In the genomic region with DNA sequence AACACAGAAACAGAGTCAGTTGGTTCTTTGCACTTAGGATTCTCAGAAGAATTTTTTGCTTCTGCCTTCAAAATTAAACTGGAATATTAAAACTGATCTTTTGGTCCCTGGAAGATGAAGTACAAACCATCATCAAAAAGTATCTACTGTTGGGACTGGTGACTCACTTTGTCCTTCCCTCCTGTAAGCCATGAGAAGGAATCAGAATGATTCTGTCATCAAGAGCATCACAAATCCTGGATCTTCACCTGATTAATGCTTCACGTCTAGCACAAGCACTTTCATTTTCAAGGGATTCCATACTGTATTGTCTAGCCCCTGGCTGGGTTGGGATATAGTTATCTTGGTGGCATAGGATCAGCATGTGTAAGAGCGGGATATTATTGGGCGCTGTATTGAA, we compare ENCODE assay signal across 1 cellular context.
TF ChIP-seq lines count a peak whose summit lies in the region.

No MANE protein-coding gene starts in this region.

TF ChIP-seq in GM23338, 12 proteins besides CTCF, POLR2A, EP300 and RAD21:
- TF ChIP-seq JUNB (IDR thresholded peaks at IDR 0.05; ENCODE audit: unreplicated experiment), result no peak
- TF ChIP-seq, protein P1, sequence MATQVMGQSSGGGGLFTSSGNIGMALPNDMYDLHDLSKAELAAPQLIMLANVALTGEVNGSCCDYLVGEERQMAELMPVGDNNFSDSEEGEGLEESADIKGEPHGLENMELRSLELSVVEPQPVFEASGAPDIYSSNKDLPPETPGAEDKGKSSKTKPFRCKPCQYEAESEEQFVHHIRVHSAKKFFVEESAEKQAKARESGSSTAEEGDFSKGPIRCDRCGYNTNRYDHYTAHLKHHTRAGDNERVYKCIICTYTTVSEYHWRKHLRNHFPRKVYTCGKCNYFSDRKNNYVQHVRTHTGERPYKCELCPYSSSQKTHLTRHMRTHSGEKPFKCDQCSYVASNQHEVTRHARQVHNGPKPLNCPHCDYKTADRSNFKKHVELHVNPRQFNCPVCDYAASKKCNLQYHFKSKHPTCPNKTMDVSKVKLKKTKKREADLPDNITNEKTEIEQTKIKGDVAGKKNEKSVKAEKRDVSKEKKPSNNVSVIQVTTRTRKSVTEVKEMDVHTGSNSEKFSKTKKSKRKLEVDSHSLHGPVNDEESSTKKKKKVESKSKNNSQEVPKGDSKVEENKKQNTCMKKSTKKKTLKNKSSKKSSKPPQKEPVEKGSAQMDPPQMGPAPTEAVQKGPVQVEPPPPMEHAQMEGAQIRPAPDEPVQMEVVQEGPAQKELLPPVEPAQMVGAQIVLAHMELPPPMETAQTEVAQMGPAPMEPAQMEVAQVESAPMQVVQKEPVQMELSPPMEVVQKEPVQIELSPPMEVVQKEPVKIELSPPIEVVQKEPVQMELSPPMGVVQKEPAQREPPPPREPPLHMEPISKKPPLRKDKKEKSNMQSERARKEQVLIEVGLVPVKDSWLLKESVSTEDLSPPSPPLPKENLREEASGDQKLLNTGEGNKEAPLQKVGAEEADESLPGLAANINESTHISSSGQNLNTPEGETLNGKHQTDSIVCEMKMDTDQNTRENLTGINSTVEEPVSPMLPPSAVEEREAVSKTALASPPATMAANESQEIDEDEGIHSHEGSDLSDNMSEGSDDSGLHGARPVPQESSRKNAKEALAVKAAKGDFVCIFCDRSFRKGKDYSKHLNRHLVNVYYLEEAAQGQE (IDR thresholded peaks at IDR 0.05; ENCODE audit: unreplicated experiment), result no peak
- no peak for TF ChIP-seq CREB1 (CRISPR knock-in tag; IDR thresholded peaks at IDR 0.05; ENCODE audit: low read depth)
- no peak for TF ChIP-seq NANOG (IDR thresholded peaks at IDR 0.05; ENCODE audit: borderline replicate concordance)
- no peak for TF ChIP-seq ZNF462 (CRISPR knock-in tag; IDR thresholded peaks at IDR 0.05)
- no peak for TF ChIP-seq ZNF331 (CRISPR knock-in tag; IDR thresholded peaks at IDR 0.05; ENCODE audit: low read depth)
- no peak for TF ChIP-seq POLR2AphosphoS5 (IDR thresholded peaks at IDR 0.05; ENCODE audit: low read depth)
- TF ChIP-seq ZNF114 (CRISPR knock-in tag; IDR thresholded peaks at IDR 0.05), result no peak
- TF ChIP-seq, protein P2, sequence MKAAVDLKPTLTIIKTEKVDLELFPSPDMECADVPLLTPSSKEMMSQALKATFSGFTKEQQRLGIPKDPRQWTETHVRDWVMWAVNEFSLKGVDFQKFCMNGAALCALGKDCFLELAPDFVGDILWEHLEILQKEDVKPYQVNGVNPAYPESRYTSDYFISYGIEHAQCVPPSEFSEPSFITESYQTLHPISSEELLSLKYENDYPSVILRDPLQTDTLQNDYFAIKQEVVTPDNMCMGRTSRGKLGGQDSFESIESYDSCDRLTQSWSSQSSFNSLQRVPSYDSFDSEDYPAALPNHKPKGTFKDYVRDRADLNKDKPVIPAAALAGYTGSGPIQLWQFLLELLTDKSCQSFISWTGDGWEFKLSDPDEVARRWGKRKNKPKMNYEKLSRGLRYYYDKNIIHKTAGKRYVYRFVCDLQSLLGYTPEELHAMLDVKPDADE (IDR thresholded peaks at IDR 0.05), result no peak
- no peak for TF ChIP-seq STAT1 (IDR thresholded peaks at IDR 0.05; ENCODE audit: unreplicated experiment)
- no peak for TF ChIP-seq EZH2 (IDR thresholded peaks at IDR 0.05; ENCODE audit: low read depth, unreplicated experiment)
- TF ChIP-seq EZH2phosphoT487 (IDR thresholded peaks at IDR 0.05; ENCODE audit: unreplicated experiment), result no peak
